In the genomic region with DNA sequence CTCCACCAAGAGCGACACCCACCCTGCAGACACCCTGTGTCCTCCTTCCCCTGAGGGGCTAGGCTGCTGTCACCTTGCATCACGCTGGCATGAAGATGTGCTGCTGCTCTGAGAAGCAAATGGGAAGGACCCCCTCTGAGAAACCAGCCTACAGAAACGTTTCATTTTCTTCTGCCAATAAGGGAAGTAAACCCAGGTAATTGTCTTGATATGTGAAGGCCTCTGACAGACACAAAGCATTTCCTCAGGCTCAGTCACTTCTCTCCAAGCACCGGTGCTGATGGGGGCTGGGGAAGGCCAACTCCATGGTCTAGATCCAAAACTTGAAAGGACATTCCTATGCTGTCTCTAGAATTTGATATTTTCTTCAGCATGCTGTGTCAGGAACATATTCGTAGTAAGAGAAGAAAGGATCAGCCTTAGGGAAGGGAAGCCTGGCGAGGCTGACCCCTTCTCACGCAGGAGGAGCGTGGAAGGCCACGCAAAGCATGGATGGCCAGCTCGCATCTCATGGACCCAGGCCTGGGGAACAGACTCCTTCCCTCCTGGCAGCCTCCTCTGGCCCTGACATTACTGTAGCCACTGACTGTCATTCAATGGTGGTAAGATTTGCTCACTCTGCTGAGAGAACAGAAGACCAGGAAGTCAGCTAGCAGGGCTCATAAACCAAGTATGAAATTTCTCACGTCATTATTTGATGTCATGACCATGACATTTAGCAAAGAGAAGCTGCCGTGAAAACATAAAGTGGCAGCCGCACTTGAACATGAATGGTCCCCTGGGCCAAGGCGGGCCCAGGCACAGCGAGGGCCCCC, we compare ENCODE assay signal across 11 cellular contexts. TPM values are rescaled to one million over a fixed set of nuclear protein-coding genes. Genes with fewer than 3 reads are reported as not detected.
A peak's percentile ranks its signal among the peaks of the same experiment; 100 is the strongest.
DNase-seq lines count a peak whose midpoint lies in the region; ATAC-seq and TF ChIP-seq lines count a peak whose summit lies in the region.
"Had no signal": no experiment of that assay in that cellular context is flagged by ENCODE, and none has a peak within 500 bp of the region (broad histone marks: within the 10 kb centered on the region; RNA-seq: fewer than 3 reads in every experiment).

No MANE protein-coding gene starts in this region.

- no peak for TF ChIP-seq CTCF in HEK293 (tag by site-specific recombination; IDR thresholded peaks at IDR 0.05)
- TF ChIP-seq CTCF in psoas muscle (IDR thresholded peaks at IDR 0.05): no peak
- no peak for TF ChIP-seq CTCF in type B pancreatic cell (conservative IDR thresholded peaks at IDR 0.05)
- TF ChIP-seq CTCF in brain microvascular endothelial cell (IDR thresholded peaks at IDR 0.05; ENCODE audit: low read depth, low read length, missing control alignments): no peak

- no peak overlapping the region for H3K4me3 Mint-ChIP-seq in type B pancreatic cell

- H3K36me3 Mint-ChIP-seq in type B pancreatic cell: no peaks in the 10 kb centered on the region

- no peak for ATAC-seq in psoas muscle

- POLR2A ChIA-PET in HEK293 (lab: Yijun Ruan, JAX): no interaction called here

- H3K4me2 ChIP-seq in BLaER1 treated with 17β-estradiol and CSF1 and Interleukin-3, amounts not matched to agents 10 nM and 100 nM: peak overlapping the region; percentile 77 to 97 (median 91)

- peaks cover 68 to 100% (median 95%) of the 10 kb centered on the region in 10 experiments for H3K4me1 ChIP-seq in BLaER1 treated with 17β-estradiol and CSF1 and Interleukin-3, amounts not matched to agents 10 nM and 100 nM
- H3K4me1 ChIP-seq in HEK293 (ENCODE audit: control insufficient read depth, insufficient read depth, low read length): peaks cover 7% of the 10 kb centered on the region
- peaks cover 77 to 86% of the 10 kb centered on the region in 2 donors for H3K4me1 ChIP-seq in duodenal mucosa (ENCODE audit: control insufficient read depth in 1 of 2, insufficient read depth in 2 of 2, low read length in 2 of 2)
- peaks cover 84% of the 10 kb centered on the region for H3K4me1 ChIP-seq in psoas muscle

- H3K4me1 Mint-ChIP-seq in type B pancreatic cell (ENCODE audit: unreplicated experiment): peaks cover 24% of the 10 kb centered on the region

- peak overlapping the region in 8 of 10 experiments; percentile 19 to 56 (median 44); a peak in 11 of 20 replicates for H3K4me3 ChIP-seq in BLaER1 treated with 17β-estradiol and CSF1 and Interleukin-3, amounts not matched to agents 10 nM and 100 nM
- H3K4me3 ChIP-seq in HEK293 (ENCODE audit: low read depth, low read length) (no peak overlapping the region), duodenal mucosa (ENCODE audit: low read depth in 1 of 2, low read length in 2 of 2) (no peak overlapping the region), psoas muscle (no peak overlapping the region), MG63 (no peak overlapping the region), brain microvascular endothelial cell (ENCODE audit: low read depth, low read length) (no peak overlapping the region)

- WGBS in psoas muscle, 3 donors: 58 to 67% (median 64%) methylated on average over 15 of the region's 15 CpGs

- no peaks in the 10 kb centered on the region for H3K9me3 Mint-ChIP-seq in type B pancreatic cell

- no peak overlapping the region for H3K27ac Mint-ChIP-seq in type B pancreatic cell

- CTCF ChIA-PET in HEK293 (lab: Yijun Ruan, JAX): interaction anchor here (0.6 to 0.8 kb wide), 2 partner anchors 8 to 66 kb away, joined by 3 read pairs; no protein-coding TSS in a partner anchor

- peak overlapping the region; percentile 30 to 80 (median 71); a peak in 18 of 22 replicates for H3K9ac ChIP-seq in BLaER1 treated with 17β-estradiol and CSF1 and Interleukin-3, amounts not matched to agents 10 nM and 100 nM
- H3K9ac ChIP-seq in duodenal mucosa (ENCODE audit: low read depth in 1 of 2, low read length in 2 of 2): no peak overlapping the region

- H3K36me3 ChIP-seq in BLaER1 treated with 17β-estradiol and CSF1 and Interleukin-3, amounts not matched to agents 10 nM and 100 nM: peaks cover 0 to 10% (median 5%) of the 10 kb centered on the region in 11 experiments; a peak in 12 of 22 replicates
- no peaks in the 10 kb centered on the region for H3K36me3 ChIP-seq in HEK293 (ENCODE audit: control insufficient read depth in 2 of 2, insufficient read depth in 1 of 2, low read length in 2 of 2)
- no peaks in the 10 kb centered on the region for H3K36me3 ChIP-seq in duodenal mucosa (ENCODE audit: control insufficient read depth in 1 of 2, insufficient read depth in 2 of 2, low read length in 2 of 2)
- H3K36me3 ChIP-seq in psoas muscle (ENCODE audit: insufficient read depth in 1 of 2, low read depth in 1 of 2): no peaks in the 10 kb centered on the region
- no peaks in the 10 kb centered on the region for H3K36me3 ChIP-seq in MG63
- no peaks in the 10 kb centered on the region for H3K36me3 ChIP-seq in brain microvascular endothelial cell (replicated peaks)

- peak in 1 of 2 donors; percentile 17 for DNase-seq in psoas muscle
- no peak for DNase-seq in SW480 (ENCODE audit: low spot score)
- no peak for DNase-seq in MG63
- DNase-seq in type B pancreatic cell (ENCODE audit: extremely low spot score, unreplicated experiment): no peak
- no peak for DNase-seq in brain microvascular endothelial cell
- DNase-seq: activated CD4-positive, alpha-beta T cell treated with anti-CD3 and anti-CD28 coated beads, Interleukin-2, amount 50 U/mL, for 1 hour; EL; retina had no signal

- no peaks in the 10 kb centered on the region for H3K27me3 Mint-ChIP-seq in type B pancreatic cell

- H3K9me3 ChIP-seq in BLaER1 treated with 17β-estradiol and CSF1 and Interleukin-3, amounts not matched to agents 10 nM and 100 nM (replicated peaks in 1 of 11): 0 out of 22 replicates have a peak, but pooled peaks cover 0 to 3% (median 0%) of the 10 kb centered on the region in 11 experiments
- H3K9me3 ChIP-seq in HEK293 (ENCODE audit: control insufficient read depth, insufficient read depth, low read depth, low read length) (no peaks in the 10 kb centered on the region), duodenal mucosa (ENCODE audit: control insufficient read depth in 1 of 2, low read length in 2 of 2) (no peaks in the 10 kb centered on the region), psoas muscle (no peaks in the 10 kb centered on the region), MG63 (no peaks in the 10 kb centered on the region)

- H3K27me3 ChIP-seq in BLaER1 treated with 17β-estradiol and CSF1 and Interleukin-3, amounts not matched to agents 10 nM and 100 nM: no peaks in the 10 kb centered on the region
- H3K27me3 ChIP-seq in duodenal mucosa (ENCODE audit: control insufficient read depth in 1 of 2, insufficient read depth in 2 of 2, low read length in 2 of 2) (no peaks in the 10 kb centered on the region), psoas muscle (ENCODE audit: insufficient read depth in 3 of 3, low read length in 2 of 3) (no peaks in the 10 kb centered on the region), MG63 (no peaks in the 10 kb centered on the region), brain microvascular endothelial cell (replicated peaks) (no peaks in the 10 kb centered on the region)

- intact Hi-C loops in psoas muscle (cut with DNase I): loop anchor here (2.0 to 5.0 kb wide), 2 partner anchors 17 to 35 kb away; no protein-coding TSS in a partner anchor

- peaks cover 0 to 5% (median 0%) of the 10 kb centered on the region in 11 experiments; a peak in 4 of 22 replicates for H4K20me1 ChIP-seq in BLaER1 treated with 17β-estradiol and CSF1 and Interleukin-3, amounts not matched to agents 10 nM and 100 nM

- H3K27ac ChIP-seq in BLaER1 treated with 17β-estradiol and CSF1 and Interleukin-3, amounts not matched to agents 10 nM and 100 nM: peak overlapping the region; percentile 69 to 86 (median 79); a peak in 21 of 22 replicates
- H3K27ac ChIP-seq in HEK293 (ENCODE audit: extremely low read depth, low read depth, low read length): no peak overlapping the region
- H3K27ac ChIP-seq in duodenal mucosa (ENCODE audit: low read depth, low read length): peak overlapping the region; percentile 24
- peak overlapping the region; percentile 89 for H3K27ac ChIP-seq in psoas muscle
- H3K27ac ChIP-seq in brain microvascular endothelial cell: no peak overlapping the region

- in situ Hi-C loops in brain microvascular endothelial cell (cut with HindIII; ENCODE audit: low pct_ligation_motif_present, low sequenced_read_pairs): no loop called here

TF ChIP-seq in HEK293, 187 proteins besides CTCF, POLR2A, EP300 and RAD21 (continues in another document):
- TF ChIP-seq, protein P1, sequence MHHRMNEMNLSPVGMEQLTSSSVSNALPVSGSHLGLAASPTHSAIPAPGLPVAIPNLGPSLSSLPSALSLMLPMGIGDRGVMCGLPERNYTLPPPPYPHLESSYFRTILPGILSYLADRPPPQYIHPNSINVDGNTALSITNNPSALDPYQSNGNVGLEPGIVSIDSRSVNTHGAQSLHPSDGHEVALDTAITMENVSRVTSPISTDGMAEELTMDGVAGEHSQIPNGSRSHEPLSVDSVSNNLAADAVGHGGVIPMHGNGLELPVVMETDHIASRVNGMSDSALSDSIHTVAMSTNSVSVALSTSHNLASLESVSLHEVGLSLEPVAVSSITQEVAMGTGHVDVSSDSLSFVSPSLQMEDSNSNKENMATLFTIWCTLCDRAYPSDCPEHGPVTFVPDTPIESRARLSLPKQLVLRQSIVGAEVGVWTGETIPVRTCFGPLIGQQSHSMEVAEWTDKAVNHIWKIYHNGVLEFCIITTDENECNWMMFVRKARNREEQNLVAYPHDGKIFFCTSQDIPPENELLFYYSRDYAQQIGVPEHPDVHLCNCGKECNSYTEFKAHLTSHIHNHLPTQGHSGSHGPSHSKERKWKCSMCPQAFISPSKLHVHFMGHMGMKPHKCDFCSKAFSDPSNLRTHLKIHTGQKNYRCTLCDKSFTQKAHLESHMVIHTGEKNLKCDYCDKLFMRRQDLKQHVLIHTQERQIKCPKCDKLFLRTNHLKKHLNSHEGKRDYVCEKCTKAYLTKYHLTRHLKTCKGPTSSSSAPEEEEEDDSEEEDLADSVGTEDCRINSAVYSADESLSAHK (tag by site-specific recombination; IDR thresholded peaks at IDR 0.05): no peak

RNA-seq across cellular contexts. Expression of a gene that starts 20.4 kb away (rescaled TPM):
- total RNA-seq in psoas muscle: 10 to 100 TPM; 16.8 to 53.3 (median 39.0) TPM
- 10 to 100 TPM in 2 of 3 donors, 1 to 10 TPM in 1; 8.8 to 15.1 (median 12.2) TPM for polyA plus RNA-seq in psoas muscle
- 0.10 TPM in 1 of 2 replicates, not detected in the other for total RNA-seq in MG63 (2014; rRNA removed; shearing (Covaris generic); ENCODE audit: low replicate concordance)
- 22.2 and 27.5 TPM in 2 replicates for total RNA-seq in type B pancreatic cell (ENCODE audit: low replicate concordance)

RNA-seq across cellular contexts. Expression of a gene that starts 44.4 kb away (rescaled TPM):
- total RNA-seq in psoas muscle: under 1 TPM in 3 of 4 donors, not detected in 1; 0.41 to 0.52 (median 0.48) TPM
- under 1 TPM; 0.04 to 0.07 (median 0.05) TPM for polyA plus RNA-seq in psoas muscle
- not detected in 2 replicates for total RNA-seq in MG63 (2014; rRNA removed; shearing (Covaris generic); ENCODE audit: low replicate concordance)
- not detected in 2 replicates for total RNA-seq in type B pancreatic cell (ENCODE audit: low replicate concordance)

RNA-seq across cellular contexts. Expression of a gene that starts 44.9 kb away (rescaled TPM):
- total RNA-seq in psoas muscle (10 to 100 TPM; 19.9 to 44.5 (median 24.2) TPM), type B pancreatic cell (ENCODE audit: low replicate concordance) (71.6 and 72.8 TPM in 2 replicates)
- polyA plus RNA-seq in psoas muscle: 10 to 100 TPM; 25.5 to 31.2 (median 30.3) TPM
- total RNA-seq in MG63 (2014; rRNA removed; shearing (Covaris generic); ENCODE audit: low replicate concordance): 54.3 and 80.3 TPM in 2 replicates

Comparison
In these comparisons a context has a peak if more than half of its experiments do, and no peak if none do; other contexts are left out.
1. H3K27ac ChIP-seq: peak in BLaER1 treated with 17β-estradiol and CSF1 and Interleukin-3, amounts not matched to agents 10 nM and 100 nM (11 of 11), duodenal mucosa (single experiment) and psoas muscle (single experiment); none in HEK293 (single experiment) and brain microvascular endothelial cell (single experiment).
2. H3K4me3 ChIP-seq: peak in BLaER1 treated with 17β-estradiol and CSF1 and Interleukin-3, amounts not matched to agents 10 nM and 100 nM (8 of 10); none in HEK293 (single experiment), duodenal mucosa (0 of 2), psoas muscle (single experiment), MG63 (single experiment) and brain microvascular endothelial cell (single experiment).
3. H3K9ac ChIP-seq: peak in BLaER1 treated with 17β-estradiol and CSF1 and Interleukin-3, amounts not matched to agents 10 nM and 100 nM (11 of 11); none in duodenal mucosa (0 of 2).
4. RNA of a gene that starts 20.4 kb away (total RNA-seq): 16.8 to 53.3 TPM in psoas muscle and 22.2 to 27.5 TPM in type B pancreatic cell; 0.10 TPM in MG63; every median in the first group is over 10 times any median in the second.